In genomic region chr22:19710769-19711106, GRCh38 we compare ENCODE assay signal across 24 cellular contexts. TPM values are rescaled to one million over a fixed set of nuclear protein-coding genes. Genes with fewer than 3 reads are reported as not detected.
"Had no signal": no experiment of that assay in that cellular context is flagged by ENCODE, and none has a peak within 500 bp of the region (broad histone marks: within the 10 kb centered on the region; RNA-seq: fewer than 3 reads in every experiment).

No MANE protein-coding gene starts in this region.

- H3K4me3 Mint-ChIP-seq: activated CD4-positive, alpha-beta memory T cell treated with anti-CD3 and anti-CD28 coated beads for 36 hours; activated T-helper 1 cell treated with anti-CD3 and anti-CD28 coated beads, Interleukin-12 subunit alpha, Interleukin-12 subunit beta, Interleukin-2, Interleukin-4 antibody, amounts not matched to agents 30 ng/mL and 10 ng/mL and 1 ng/mL, durations not matched to agents 14 hours and 24 hours and 36 hours; central memory CD8-positive, alpha-beta T cell; memory B cell; neural progenitor cell had no signal

- H3K4me1 ChIP-seq: colonic mucosa, neural progenitor cell had no signal

- H3K27ac Mint-ChIP-seq: activated CD4-positive, alpha-beta memory T cell treated with anti-CD3 and anti-CD28 coated beads for 36 hours; activated T-helper 1 cell treated with anti-CD3 and anti-CD28 coated beads, Interleukin-12 subunit alpha, Interleukin-12 subunit beta, Interleukin-2, Interleukin-4 antibody, amounts not matched to agents 30 ng/mL and 10 ng/mL and 1 ng/mL, durations not matched to agents 14 hours and 24 hours and 36 hours; memory B cell; naive thymus-derived CD4-positive, alpha-beta T cell; neural progenitor cell had no signal

- H3K4me2 ChIP-seq: neural progenitor cell had no signal

- H3K4me3 ChIP-seq: colonic mucosa, esophagus squamous epithelium, neural progenitor cell, suprapubic skin, tibial artery had no signal

- H3K36me3 Mint-ChIP-seq: activated CD4-positive, alpha-beta memory T cell treated with anti-CD3 and anti-CD28 coated beads for 36 hours; memory B cell; naive thymus-derived CD4-positive, alpha-beta T cell; neural progenitor cell had no signal

- H2AFZ ChIP-seq: neural progenitor cell had no signal

- H3K9me3 Mint-ChIP-seq: activated CD4-positive, alpha-beta memory T cell treated with anti-CD3 and anti-CD28 coated beads for 36 hours; activated T-helper 1 cell treated with anti-CD3 and anti-CD28 coated beads, Interleukin-12 subunit alpha, Interleukin-12 subunit beta, Interleukin-2, Interleukin-4 antibody, amounts not matched to agents 30 ng/mL and 10 ng/mL and 1 ng/mL, durations not matched to agents 14 hours and 24 hours and 36 hours; central memory CD8-positive, alpha-beta T cell; memory B cell; naive thymus-derived CD4-positive, alpha-beta T cell; neural progenitor cell had no signal

- H3K9ac ChIP-seq: neural progenitor cell had no signal

- H3K27ac ChIP-seq: colonic mucosa, epithelial cell of prostate, esophagus squamous epithelium, neural progenitor cell, tibial artery, VCaP had no signal

- H3K9me3 ChIP-seq: colonic mucosa, esophagus squamous epithelium, suprapubic skin, tibial artery had no signal

- DNase-seq: activated CD4-positive, alpha-beta memory T cell treated with anti-CD3 and anti-CD28 coated beads for 36 hours; activated CD4-positive, alpha-beta T cell treated with anti-CD3 and anti-CD28 coated beads for 48 hours; activated CD8-positive, alpha-beta memory T cell treated with anti-CD3 and anti-CD28 coated beads, Interleukin-2, amount 50 U/mL, for 4 hours; activated effector memory CD4-positive, alpha-beta T cell treated with anti-CD3 and anti-CD28 coated beads, Interleukin-2, amount 50 U/mL, for 16 hours; activated naive CD4-positive, alpha-beta T cell treated with anti-CD3 and anti-CD28 coated beads, Interleukin-2, amount 50 U/mL, for 16 hours; activated T-cell treated with anti-CD3 and anti-CD28 coated beads, Interleukin-2, amount 50 U/mL, for 1 hour; amygdala; colonic mucosa; effector CD8-positive, alpha-beta T cell; esophagus squamous epithelium; foreskin melanocyte; islet precursor cell; left colon; midbrain; naive thymus-derived CD4-positive, alpha-beta T cell; stimulated activated naive CD4-positive, alpha-beta T cell; tibial artery had no signal

- H3K36me3 ChIP-seq: colonic mucosa, esophagus squamous epithelium, neural progenitor cell, suprapubic skin, tibial artery had no signal

- H3K4me1 Mint-ChIP-seq: central memory CD8-positive, alpha-beta T cell; memory B cell had no signal

RNA-seq across cellular contexts. Expression of gene GP1BB, which starts 12.6 kb away (rescaled TPM):
- polyA plus RNA-seq: naive thymus-derived CD4-positive, alpha-beta T cell had no signal

RNA-seq across cellular contexts. Expression of gene TBX1, which starts 49.8 kb away (rescaled TPM):
- polyA plus RNA-seq: naive thymus-derived CD4-positive, alpha-beta T cell had no signal
